In the genomic region with DNA sequence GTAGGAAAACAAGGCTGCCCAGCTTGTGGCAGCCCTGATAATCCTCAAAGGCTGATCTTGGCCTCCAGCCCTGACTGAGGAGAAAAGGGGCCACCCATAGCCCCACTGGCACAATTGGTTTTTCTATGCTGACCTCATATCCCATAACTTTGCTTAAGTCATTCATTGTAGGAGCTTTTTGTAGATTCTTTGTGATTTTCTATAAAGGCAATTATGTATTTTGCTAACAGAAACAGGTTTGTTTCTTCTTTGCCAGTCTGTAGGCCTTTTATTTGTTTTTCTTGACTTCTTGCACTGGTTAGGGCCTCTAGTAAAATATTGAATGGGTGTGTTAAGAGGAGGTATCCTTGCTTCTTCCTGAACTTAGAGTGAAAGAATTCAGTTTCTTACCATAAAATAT, we compare ENCODE assay signal across 31 cellular contexts.
"Had no signal": no experiment of that assay in that cellular context is flagged by ENCODE, and none has a peak within 500 bp of the region (broad histone marks: within the 10 kb centered on the region; RNA-seq: fewer than 3 reads in every experiment).

No MANE protein-coding gene starts in this region.

- H3K4me3 Mint-ChIP-seq: activated CD8-positive, alpha-beta T cell treated with anti-CD3 and anti-CD28 coated beads for 36 hours; activated naive CD8-positive, alpha-beta T cell; activated T-cell treated with anti-CD3 and anti-CD28 coated beads, Interleukin-2, amount 50 U/mL, for 4 hours; activated T-helper 17 cell treated with anti-CD3 and anti-CD28 coated beads, Interleukin-2, amount 50 U/mL, for 72 hours; central memory CD8-positive, alpha-beta T cell; dendritic cell treated with granulocyte-macrophage colony-stimulating factor and Interleukin-4, amounts not matched to agents 40 ng/mL and 50 ng/mL, for 4 days; endodermal cell; T-helper 17 cell; WTC11 had no signal

- H3K9me3 ChIP-seq: esophagus muscularis mucosa, gastrocnemius medialis had no signal

- ATAC-seq: activated CD8-positive, alpha-beta T cell treated with anti-CD3 and anti-CD28 coated beads for 36 hours; activated T-cell treated with anti-CD3 and anti-CD28 coated beads, Interleukin-2, amount 50 U/mL, for 4 hours; activated T-helper 17 cell treated with anti-CD3 and anti-CD28 coated beads, Interleukin-2, amount 50 U/mL, for 72 hours; foreskin keratinocyte; gastrocnemius medialis; heart right ventricle; T-helper 17 cell; WTC11 had no signal

- DNase-seq: activated CD4-positive, alpha-beta T cell treated with anti-CD3 and anti-CD28 coated beads for 48 hours; activated CD4-positive, alpha-beta T cell treated with anti-CD3 and anti-CD28 coated beads, Interleukin-2, amount 50 U/mL, for 1 hour; activated CD4-positive, alpha-beta T cell treated with anti-CD3 and anti-CD28 coated beads, Interleukin-2, amount 50 U/mL, for 48 hours; activated CD8-positive, alpha-beta memory T cell treated with anti-CD3 and anti-CD28 coated beads for 24 hours; activated CD8-positive, alpha-beta T cell treated with anti-CD3 and anti-CD28 coated beads for 36 hours; activated effector memory CD4-positive, alpha-beta T cell treated with Interleukin-2 at 50 U/mL for 16 hours; activated gamma-delta T cell treated with Interleukin-2 at 50 U/mL for 16 hours; activated naive CD4-positive, alpha-beta T cell treated with anti-CD3 and anti-CD28 coated beads, Interleukin-2, amount 50 U/mL, for 16 hours; activated naive CD4-positive, alpha-beta T cell treated with Interleukin-2 at 50 U/mL for 16 hours; activated T-cell treated with anti-CD3 and anti-CD28 coated beads, Interleukin-2, amount 50 U/mL, for 4 hours; amniotic stem cell; anterior cingulate cortex; brain microvascular endothelial cell; dorsolateral prefrontal cortex; effector memory CD4-positive, alpha-beta T cell; endodermal cell; foreskin keratinocyte; gastrocnemius medialis; heart right ventricle; T-helper 1 cell; T-helper 17 cell had no signal

- H3K27me3 Mint-ChIP-seq: activated naive CD8-positive, alpha-beta T cell; activated T-helper 17 cell treated with anti-CD3 and anti-CD28 coated beads, Interleukin-2, amount 50 U/mL, for 72 hours; central memory CD8-positive, alpha-beta T cell; T-helper 17 cell had no signal

- H3K27ac Mint-ChIP-seq: activated CD8-positive, alpha-beta T cell treated with anti-CD3 and anti-CD28 coated beads for 36 hours; activated naive CD8-positive, alpha-beta T cell; activated T-helper 17 cell treated with anti-CD3 and anti-CD28 coated beads, Interleukin-2, amount 50 U/mL, for 72 hours; dendritic cell treated with granulocyte-macrophage colony-stimulating factor and Interleukin-4, amounts not matched to agents 40 ng/mL and 50 ng/mL, for 4 days; endodermal cell; T-helper 17 cell; WTC11 had no signal

- H3K27ac ChIP-seq: brain microvascular endothelial cell, coronary artery, dorsolateral prefrontal cortex, esophagus muscularis mucosa, foreskin keratinocyte, gastrocnemius medialis, heart right ventricle, VCaP had no signal

- H3K9me3 Mint-ChIP-seq: activated CD8-positive, alpha-beta T cell treated with anti-CD3 and anti-CD28 coated beads for 36 hours; activated T-cell treated with anti-CD3 and anti-CD28 coated beads, Interleukin-2, amount 50 U/mL, for 4 hours; activated T-helper 17 cell treated with anti-CD3 and anti-CD28 coated beads, Interleukin-2, amount 50 U/mL, for 72 hours; central memory CD8-positive, alpha-beta T cell; dendritic cell treated with granulocyte-macrophage colony-stimulating factor and Interleukin-4, amounts not matched to agents 40 ng/mL and 50 ng/mL, for 4 days had no signal

- H3K27me3 ChIP-seq: brain microvascular endothelial cell, dorsolateral prefrontal cortex, esophagus muscularis mucosa, gastrocnemius medialis, heart right ventricle had no signal

- H3K36me3 Mint-ChIP-seq: activated naive CD8-positive, alpha-beta T cell; WTC11 had no signal

- H3K36me3 ChIP-seq: brain microvascular endothelial cell, esophagus muscularis mucosa, gastrocnemius medialis, heart right ventricle had no signal

- H3K4me3 ChIP-seq: coronary artery, dorsolateral prefrontal cortex, esophagus muscularis mucosa, gastrocnemius medialis, heart right ventricle had no signal

- H3K4me1 ChIP-seq: gastrocnemius medialis had no signal

- FAIRE-seq: astrocyte, bronchial epithelial cell had no signal

- H3K4me1 Mint-ChIP-seq: activated T-helper 17 cell treated with anti-CD3 and anti-CD28 coated beads, Interleukin-2, amount 50 U/mL, for 72 hours; central memory CD8-positive, alpha-beta T cell; T-helper 17 cell had no signal
